ENCODE assay signal across 22 cellular contexts in the genomic region with DNA sequence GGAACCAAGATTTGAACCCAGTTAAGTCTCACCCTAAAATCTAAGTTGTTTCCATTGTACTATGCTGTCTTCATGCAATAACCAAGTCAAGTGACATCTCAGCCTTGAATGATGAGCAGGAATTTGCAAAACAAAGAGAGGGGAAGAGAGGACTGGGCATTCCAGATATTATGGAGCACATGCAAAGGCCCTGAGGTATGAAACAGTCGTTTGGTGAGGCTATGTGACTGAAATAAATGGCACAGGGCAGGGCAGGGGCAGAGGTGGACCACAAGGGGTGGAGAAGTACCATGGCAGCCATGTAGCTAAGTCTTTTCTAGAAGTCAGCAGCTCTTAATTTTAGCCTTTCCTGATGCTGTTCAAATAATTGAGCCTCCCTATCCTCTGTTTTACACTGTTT. TPM values are rescaled to one million over a fixed set of nuclear protein-coding genes. Genes with fewer than 3 reads are reported as not detected.
DNase-seq lines count a peak whose midpoint lies in the region; ATAC-seq, FAIRE-seq and TF ChIP-seq lines count a peak whose summit lies in the region.
"Had no signal": no experiment of that assay in that cellular context is flagged by ENCODE, and none has a peak within 500 bp of the region (broad histone marks: within the 10 kb centered on the region; RNA-seq: fewer than 3 reads in every experiment).

No MANE protein-coding gene starts in this region.

- CTCF ChIA-PET in K562 (lab: Yijun Ruan, JAX; ENCODE audit: low intra/inter-chr PET ratio): no interaction called here

- in situ Hi-C loops in K562 (cut with MboI): no loop called here

- H3K4me1 ChIP-seq in K562 (replicated peaks in 1 of 2; ENCODE audit: control insufficient read depth in 2 of 2, insufficient read depth in 2 of 2, low read length in 2 of 2) (peaks cover 3 to 7% of the 10 kb centered on the region in 2 experiments; a peak in 4 of 5 replicates), rectal smooth muscle tissue (ENCODE audit: control insufficient read depth, insufficient read depth, low read length) (no peaks in the 10 kb centered on the region)
- H3K4me1 ChIP-seq: SJSA1 had no signal

- BruUV-seq in K562 (replicated peaks; lab: Mats Ljungman, UMichigan): no TSS peak

- intact Hi-C loops in K562 (cut with micrococcal nuclease): no loop called here

- no peak overlapping the region for H3K4me2 ChIP-seq in K562 (ENCODE audit: insufficient read depth, low read length)

- H3K36me3 Mint-ChIP-seq in activated naive CD8-positive, alpha-beta T cell treated with anti-CD3 and anti-CD28 coated beads, Interleukin-2, amount 10 ng/mL, durations not matched to agents 7 days and 5 days: no peaks in the 10 kb centered on the region
- H3K36me3 Mint-ChIP-seq in activated naive CD8-positive, alpha-beta T cell treated with anti-CD3 and anti-CD28 coated beads for 36 hours: no peaks in the 10 kb centered on the region
- H3K36me3 Mint-ChIP-seq: IgD-negative memory B cell had no signal

- H3K79me2 ChIP-seq in K562 (ENCODE audit: control insufficient read depth, insufficient read depth, low read length): no peaks in the 10 kb centered on the region

- no peak for DNase-seq in activated naive CD8-positive, alpha-beta T cell treated with anti-CD3 and anti-CD28 coated beads, Interleukin-2, amount 10 ng/mL, durations not matched to agents 7 days and 5 days
- DNase-seq in activated naive CD8-positive, alpha-beta T cell treated with anti-CD3 and anti-CD28 coated beads for 36 hours: no peak
- no peak for DNase-seq in K562 (ENCODE audit: extremely low read depth in 1 of 4, low spot score in 3 of 4)
- no peak for DNase-seq in NK-92 treated with Interleukin-12 subunit alpha and Interleukin-12 subunit beta, amount 100 ng/mL, for 24 hours (lab: John Stamatoyannopoulos, UW)
- DNase-seq in cerebellum (ENCODE audit: low spot score): no peak
- DNase-seq: Calu3, DMS153, DND-41, H7, NCI-H1048, NCI-H1417, NCI-H1694, NCI-H2029 treated with DMSO at 0.1 percent for 48 hours, NCI-H446 treated with DMSO at 0.1 percent for 48 hours, NCI-H526, Right ventricle myocardium superior, RPMI8226 had no signal

- no peak overlapping the region for H3K4me3 Mint-ChIP-seq in activated naive CD8-positive, alpha-beta T cell treated with anti-CD3 and anti-CD28 coated beads, Interleukin-2, amount 10 ng/mL, durations not matched to agents 7 days and 5 days
- H3K4me3 Mint-ChIP-seq in activated naive CD8-positive, alpha-beta T cell treated with anti-CD3 and anti-CD28 coated beads for 36 hours: no peak overlapping the region

- no peaks in the 10 kb centered on the region for H3K9me1 ChIP-seq in K562 (ENCODE audit: control insufficient read depth, insufficient read depth, low read length)

- H2AFZ ChIP-seq in K562 (ENCODE audit: low read depth, low read length): no peak overlapping the region

- TF ChIP-seq CTCF in K562 (IDR thresholded peaks at IDR 0.05 in 2 of 3, conservative IDR thresholded peaks at IDR 0.05 in 1 of 3; ENCODE audit: insufficient read depth in 2 of 3, low read depth in 1 of 3, low read length in 3 of 3): no peak

- no peak for ATAC-seq in activated naive CD8-positive, alpha-beta T cell treated with anti-CD3 and anti-CD28 coated beads, Interleukin-2, amount 10 ng/mL, durations not matched to agents 7 days and 5 days (ENCODE audit: low read depth)
- ATAC-seq in K562: no peak
- ATAC-seq in HG02840 (IDR thresholded peaks at IDR 0.05; ENCODE audit: low FRiP score, unreplicated experiment): no peak

- H3K9ac ChIP-seq in K562 (ENCODE audit: insufficient read depth in 1 of 2, low read depth in 2 of 2, low read length in 2 of 2) (no peak overlapping the region), rectal smooth muscle tissue (ENCODE audit: low read length) (no peak overlapping the region)

- no peak overlapping the region for H3K27ac ChIP-seq in K562 (ENCODE audit: extremely low read depth, low read depth, low read length)
- H3K27ac ChIP-seq in rectal smooth muscle tissue (ENCODE audit: low read depth, low read length): peak overlapping the region; percentile 11
- H3K27ac ChIP-seq: SJSA1 had no signal

- TF ChIP-seq EP300 in K562 (IDR thresholded peaks at IDR 0.05; ENCODE audit: low read length): no peak

- no peak for FAIRE-seq in K562 (lab: Jason Lieb, UNC)
- FAIRE-seq: GM12892 had no signal

- TF ChIP-seq POLR2A in K562 (conservative IDR thresholded peaks at IDR 0.05): no peak

- H3K27ac Mint-ChIP-seq in activated naive CD8-positive, alpha-beta T cell treated with anti-CD3 and anti-CD28 coated beads, Interleukin-2, amount 10 ng/mL, durations not matched to agents 7 days and 5 days: peak overlapping the region; percentile 13
- no peak overlapping the region for H3K27ac Mint-ChIP-seq in activated naive CD8-positive, alpha-beta T cell treated with anti-CD3 and anti-CD28 coated beads for 36 hours

- 6% methylated on average over 1 of the region's 1 CpG for WGBS in K562 (ENCODE audit: insufficient coverage, low coverage, missing lambda C conversion rate)

- H3K4me1 Mint-ChIP-seq in activated naive CD8-positive, alpha-beta T cell treated with anti-CD3 and anti-CD28 coated beads, Interleukin-2, amount 10 ng/mL, durations not matched to agents 7 days and 5 days: peaks cover 6% of the 10 kb centered on the region
- H3K4me1 Mint-ChIP-seq in activated naive CD8-positive, alpha-beta T cell treated with anti-CD3 and anti-CD28 coated beads for 36 hours: peaks cover 4% of the 10 kb centered on the region

- no peaks in the 10 kb centered on the region for H3K36me3 ChIP-seq in K562 (ENCODE audit: control insufficient read depth, insufficient read depth, low read length)
- no peaks in the 10 kb centered on the region for H3K36me3 ChIP-seq in rectal smooth muscle tissue (ENCODE audit: control insufficient read depth, insufficient read depth, low read length)
- H3K36me3 ChIP-seq: SJSA1 had no signal

- H3K27me3 ChIP-seq in K562 (ENCODE audit: control insufficient read depth in 2 of 2, insufficient read depth in 2 of 2, low read length in 2 of 2): no peaks in the 10 kb centered on the region
- H3K27me3 ChIP-seq in rectal smooth muscle tissue (ENCODE audit: control insufficient read depth, insufficient read depth, low read length): no peaks in the 10 kb centered on the region
- H3K27me3 ChIP-seq: SJSA1 had no signal

- no peaks in the 10 kb centered on the region for H3K9me3 ChIP-seq in K562 (replicated peaks; ENCODE audit: control insufficient read depth, insufficient read depth, low read depth, low read length)
- H3K9me3 ChIP-seq: SJSA1 had no signal

- no peaks in the 10 kb centered on the region for H3K27me3 Mint-ChIP-seq in activated naive CD8-positive, alpha-beta T cell treated with anti-CD3 and anti-CD28 coated beads, Interleukin-2, amount 10 ng/mL, durations not matched to agents 7 days and 5 days
- H3K27me3 Mint-ChIP-seq in activated naive CD8-positive, alpha-beta T cell treated with anti-CD3 and anti-CD28 coated beads for 36 hours: no peaks in the 10 kb centered on the region
- H3K27me3 Mint-ChIP-seq: IgD-negative memory B cell had no signal

- H3K4me3 ChIP-seq in K562: no peak overlapping the region
- H3K4me3 ChIP-seq in rectal smooth muscle tissue (ENCODE audit: low read length): no peak overlapping the region
- H3K4me3 ChIP-seq: SJSA1 had no signal

- no peaks in the 10 kb centered on the region for H3K9me3 Mint-ChIP-seq in activated naive CD8-positive, alpha-beta T cell treated with anti-CD3 and anti-CD28 coated beads, Interleukin-2, amount 10 ng/mL, durations not matched to agents 7 days and 5 days
- H3K9me3 Mint-ChIP-seq in activated naive CD8-positive, alpha-beta T cell treated with anti-CD3 and anti-CD28 coated beads for 36 hours: no peaks in the 10 kb centered on the region
- H3K9me3 Mint-ChIP-seq: IgD-negative memory B cell had no signal

- POLR2A ChIA-PET in activated naive CD8-positive, alpha-beta T cell treated with anti-CD3 and anti-CD28 coated beads, Interleukin-2, amount 10 ng/mL, durations not matched to agents 7 days and 5 days (lab: Charles Lee): interaction anchor here (2.4 kb wide), 1 partner anchor 11 kb away, joined by 12 read pairs; no protein-coding TSS in a partner anchor
- POLR2A ChIA-PET in K562 (lab: Yijun Ruan, JAX): interaction anchor here (1.3 to 1.8 kb wide), 2 partner anchors 10 to 74 kb away, joined by 5 to 6 read pairs; no protein-coding TSS in a partner anchor

- TF ChIP-seq RAD21 in K562 (CRISPR knock-in tag; conservative IDR thresholded peaks at IDR 0.05 in 1 of 2, IDR thresholded peaks at IDR 0.05 in 1 of 2): no peak

- H4K20me1 ChIP-seq in K562 (replicated peaks; ENCODE audit: control insufficient read depth, insufficient read depth, low read length): no peaks in the 10 kb centered on the region

TF ChIP-seq in K562, 482 proteins besides CTCF, POLR2A, EP300 and RAD21 (continues in another document):
- TF ChIP-seq CBX8 (IDR thresholded peaks at IDR 0.05; ENCODE audit: borderline replicate concordance, extremely low read depth, low read depth, low read length, poor library complexity, severe bottlenecking): no peak
- TF ChIP-seq BCOR (IDR thresholded peaks at IDR 0.05): 0 out of 2 replicates have a peak, but pooled peaks have one; percentile 20

RNA-seq across cellular contexts. Expression of gene RAP1A, which starts 37.6 kb away (rescaled TPM):
- total RNA-seq in activated naive CD8-positive, alpha-beta T cell treated with anti-CD3 and anti-CD28 coated beads, Interleukin-2, amount 10 ng/mL, durations not matched to agents 7 days and 5 days: 100 to 1,000 TPM; 134 to 139 TPM
- total RNA-seq in activated naive CD8-positive, alpha-beta T cell treated with anti-CD3 and anti-CD28 coated beads for 36 hours: 100 to 1,000 TPM; 150 to 154 TPM
- total RNA-seq in K562 (2011; cell fraction: chromatin; rRNA removed; ENCODE audit: low replicate concordance): 4.2 and 14.3 TPM in 2 replicates
- 2.2 and 3.4 TPM in 2 replicates for total RNA-seq in K562 (2011; cell fraction: nucleolus; rRNA removed)
- total RNA-seq in K562 (2011; cell fraction: nucleoplasm; rRNA removed): 7.9 and 18.7 TPM in 2 replicates
- 13.4 and 19.0 TPM in 2 replicates for total RNA-seq in K562 (2014; rRNA removed)
- total RNA-seq in K562 (2014; rRNA removed; fragmentation: Illumina TruSeq; extraction: Trizol): 32.5 and 40.1 TPM in 2 replicates
- 19.4 and 24.5 TPM in 2 replicates for total RNA-seq in K562 (2015; rRNA removed; fragmentation: Illumina TruSeq; extraction: Trizol)
- 57.6 and 60.7 TPM in 2 replicates for total RNA-seq in K562 (2021)
- polyA plus RNA-seq in K562 (2011; rRNA removed): 49.0 and 77.3 TPM in 2 replicates
- 11.3 and 24.6 TPM in 2 replicates for polyA plus RNA-seq in K562 (2011; cell fraction: cytosol; rRNA removed)
- polyA plus RNA-seq in K562 (2011; cell fraction: nucleus; rRNA removed): 6.6 and 11.5 TPM in 2 replicates
- polyA plus RNA-seq in K562 (2012): 68.6 and 95.0 TPM in 2 replicates
- 68.8 and 86.2 TPM in 2 replicates for polyA plus RNA-seq in K562 (2014; fragmentation: Illumina TruSeq; extraction: Trizol)
- 10 to 100 TPM; 21.3 to 28.9 TPM for polyA plus RNA-seq in K562 (2014; fragmentation: Nextera tagmentation; extraction: Ambion mirVana)
- 45.9 and 48.2 TPM in 2 replicates for polyA plus RNA-seq in K562 (2014; rRNA removed)
- polyA minus RNA-seq in K562 (2011; rRNA and poly(A)+ RNA removed): 49.7 and 52.8 TPM in 2 replicates
- polyA minus RNA-seq in K562 (2011; cell fraction: cytosol; rRNA and poly(A)+ RNA removed): 20.3 and 24.0 TPM in 2 replicates
- 4.7 and 9.1 TPM in 2 replicates for polyA minus RNA-seq in K562 (2011; cell fraction: nucleus; rRNA and poly(A)+ RNA removed)
- total RNA-seq in cerebellum: 22.6 TPM
